Comparison of ENCODE assay signal across 8 cellular contexts in the genomic region with DNA sequence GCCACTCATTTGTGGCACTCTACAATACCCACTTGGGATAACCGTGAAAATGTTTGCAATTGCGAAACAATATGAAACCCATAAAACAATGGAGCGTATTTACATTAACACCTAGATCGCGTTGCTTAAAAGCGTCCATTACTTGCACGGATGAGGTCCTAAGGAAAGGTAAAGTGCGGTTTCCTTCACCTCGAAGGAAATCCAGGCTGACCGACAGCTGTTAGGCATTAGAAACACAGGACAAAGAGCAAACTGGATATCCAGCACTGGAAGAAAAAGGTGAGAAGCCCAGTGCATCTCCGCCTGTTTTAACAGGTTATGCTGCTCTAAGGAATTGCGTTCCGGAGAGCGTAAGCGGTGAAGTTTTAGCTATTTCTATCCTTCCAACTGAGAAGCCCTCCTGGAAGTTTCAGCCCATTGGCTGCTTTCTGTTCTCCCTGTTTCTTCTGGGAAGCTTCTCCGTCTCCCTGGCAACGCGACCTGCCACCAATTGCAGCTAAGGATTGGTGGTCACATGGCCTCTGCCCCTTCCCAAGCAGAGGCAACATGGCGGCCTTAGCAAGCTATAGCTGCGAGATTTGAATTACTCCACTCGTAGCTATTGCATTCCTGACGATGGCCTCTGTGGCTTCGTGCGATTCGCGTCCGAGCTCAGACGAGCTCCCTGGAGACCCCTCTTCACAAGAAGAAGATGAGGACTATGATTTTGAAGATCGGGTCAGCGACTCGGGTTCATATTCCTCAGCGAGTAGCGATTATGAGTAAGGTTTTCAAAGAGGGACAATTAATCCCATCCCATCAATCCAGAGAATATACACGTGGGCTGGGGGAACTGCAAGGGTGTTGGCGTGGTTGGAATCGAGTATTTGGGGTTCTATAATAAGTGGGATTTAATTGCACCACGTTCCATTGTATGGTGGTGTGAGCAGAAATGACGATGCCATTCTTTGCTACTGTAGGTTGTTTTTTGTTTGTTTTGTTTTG. TPM values are rescaled to one million over a fixed set of nuclear protein-coding genes. Genes with fewer than 3 reads are reported as not detected.
DNase-seq lines count a peak whose midpoint lies in the region; ATAC-seq and TF ChIP-seq lines count a peak whose summit lies in the region.

A gene (plus strand): TSS at position 538 of the 984 bp plus-strand sequence. CDS start 78 bp downstream, at position 616.

- peak within 1 kb of the TSS; percentile 87 for H3K56ac ChIP-seq in IMR-90 (ENCODE audit: extremely low read depth, insufficient read depth, low read length)

- 0% methylated on average over 10 of the region's 38 CpGs; no CpG with 5 or more reads in 1 of the 2 experiments for WGBS in IMR-90 (ENCODE audit: extremely low coverage in 2 of 2, insufficient read length in 1 of 2), 2 experiments
- 1% methylated on average over 38 of the region's 38 CpGs for WGBS in psoas muscle, 3 donors

- peak within 1 kb of the TSS; percentile 67; the same call in 1 of the 2 replicates for H2BK20ac ChIP-seq in IMR-90 (ENCODE audit: low read depth, low read length)

- H3K27ac ChIP-seq in IMR-90 (ENCODE audit: insufficient read depth, low read length): peak within 1 kb of the TSS; percentile 89
- H3K27ac ChIP-seq in brain microvascular endothelial cell: peak within 1 kb of the TSS; percentile 71
- H3K27ac ChIP-seq in psoas muscle: peak within 1 kb of the TSS; percentile 31

- intact Hi-C loops in IMR-90 (cut with micrococcal nuclease): no loop called here
- intact Hi-C loops in psoas muscle (cut with DNase I): no loop called here

- peak within 1 kb of the TSS; percentile 75 for H3K4me3 ChIP-seq in IMR-90 (ENCODE audit: insufficient read depth, low read depth, low read length)
- H3K4me3 ChIP-seq in brain microvascular endothelial cell (ENCODE audit: low read depth, low read length): peak within 1 kb of the TSS; percentile 88
- peak within 1 kb of the TSS; percentile 92 for H3K4me3 ChIP-seq in psoas muscle

- peak within 1 kb of the TSS; percentile 59 for H4K91ac ChIP-seq in IMR-90 (ENCODE audit: insufficient read depth, low read depth, low read length)

- in situ Hi-C loops in IMR-90 (cut with MboI; ENCODE audit: low sequenced_read_pairs): no loop called here
- in situ Hi-C loops in brain microvascular endothelial cell (cut with HindIII; ENCODE audit: low pct_ligation_motif_present, low sequenced_read_pairs): no loop called here

- no peaks in the 10 kb centered on the region for H3K9me1 ChIP-seq in IMR-90 (ENCODE audit: insufficient read depth, low read length)

- H3K4ac ChIP-seq in IMR-90 (ENCODE audit: low read depth, low read length): peak within 1 kb of the TSS; percentile 85

- H3K9me3 ChIP-seq in IMR-90 (ENCODE audit: control insufficient read depth, insufficient read depth, low read length) (no peaks in the 10 kb centered on the region), psoas muscle (no peaks in the 10 kb centered on the region)

- peak within 1 kb of the TSS; percentile 43; the same call in 1 of the 3 replicates for H2BK15ac ChIP-seq in IMR-90 (ENCODE audit: low read depth, low read length)

- peak within 1 kb of the TSS; percentile 96 for H2AFZ ChIP-seq in IMR-90 (replicated peaks; ENCODE audit: low read length, poor library complexity)

- H3K79me1 ChIP-seq in IMR-90 (ENCODE audit: low read depth in 1 of 2, low read length in 2 of 2): peaks cover 10 to 13% of the 10 kb centered on the region in 2 experiments

- H3K4me1 ChIP-seq in IMR-90 (ENCODE audit: control insufficient read depth, insufficient read depth, low read length): peaks cover 2% of the 10 kb centered on the region; the same call in 1 of the 2 replicates
- H3K4me1 ChIP-seq in psoas muscle: peaks cover 4% of the 10 kb centered on the region

- H4K20me1 ChIP-seq in IMR-90 (ENCODE audit: insufficient read depth, low read length): no peaks in the 10 kb centered on the region

- peak within 1 kb of the TSS; percentile 95 for H3K9ac ChIP-seq in IMR-90 (ENCODE audit: low read depth, low read length)

- TF ChIP-seq CTCF in IMR-90 (conservative IDR thresholded peaks at IDR 0.05; ENCODE audit: low read depth, low read length) (no peak), brain microvascular endothelial cell (IDR thresholded peaks at IDR 0.05; ENCODE audit: low read depth, low read length, missing control alignments) (no peak), psoas muscle (IDR thresholded peaks at IDR 0.05) (no peak)

- dilution Hi-C loops in IMR-90 (cut with HindIII; ENCODE audit: low sequenced_read_pairs, unreplicated experiment): no loop called here

- no peak for TF ChIP-seq RAD21 in IMR-90 (IDR thresholded peaks at IDR 0.05; ENCODE audit: low read length)

- no peak within 1 kb of the TSS for H2AK5ac ChIP-seq in IMR-90 (ENCODE audit: low read depth, low read length)

- CTCF ChIA-PET in IMR-90 (lab: Yijun Ruan, JAX): no interaction called here

- POLR2A ChIA-PET in IMR-90 (lab: Charles Lee; ENCODE audit: unreplicated experiment): interaction anchor here (0.5 to 1.7 kb wide), 4 partner anchors 9 to 55 kb away, joined by 3 to 7 read pairs (median 3); no protein-coding TSS in a partner anchor

- peak within 1 kb of the TSS; percentile 95 for H3K23ac ChIP-seq in IMR-90 (ENCODE audit: low read depth, low read length)

- peak within 1 kb of the TSS; percentile 74 for H2BK120ac ChIP-seq in IMR-90 (ENCODE audit: low read depth, low read length)

- DNase-seq in EH (ENCODE audit: low read depth) (peak; percentile 98), IMR-90 (peak; percentile 97), RPMI7951 (ENCODE audit: low read depth) (peak; percentile 92), brain microvascular endothelial cell (peak; percentile 99), iPS DF 19.7 (ENCODE audit: low read depth, low spot score) (peak; percentile 89), psoas muscle (peak; percentile 92 to 94), NOMO-1 (lab: John Stamatoyannopoulos, UW; ENCODE audit: unreplicated experiment in 2 of 2) (no peak)

- H4K5ac ChIP-seq in IMR-90 (ENCODE audit: low read depth, low read length): peak within 1 kb of the TSS; percentile 70

- H3K27me3 ChIP-seq in IMR-90 (ENCODE audit: control insufficient read depth, insufficient read depth, low read length): no peaks in the 10 kb centered on the region
- H3K27me3 ChIP-seq in brain microvascular endothelial cell (replicated peaks): no peaks in the 10 kb centered on the region
- no peaks in the 10 kb centered on the region for H3K27me3 ChIP-seq in psoas muscle (ENCODE audit: insufficient read depth in 3 of 3, low read length in 2 of 3)

- ATAC-seq in GM21737 (IDR thresholded peaks at IDR 0.05; ENCODE audit: unreplicated experiment): peak; percentile 92
- peak; percentile 97 for ATAC-seq in IMR-90 (ENCODE audit: low read depth)
- peak; percentile 99 to 100 (median 100) for ATAC-seq in psoas muscle

- peak within 1 kb of the TSS; percentile 93 for H3K4me2 ChIP-seq in IMR-90 (ENCODE audit: low read depth, low read length)

- peak within 1 kb of the TSS; percentile 29 for H2AK9ac ChIP-seq in IMR-90 (replicated peaks; ENCODE audit: low read depth, low read length, poor library complexity)

- no peaks in the 10 kb centered on the region for H3K36me3 ChIP-seq in IMR-90 (ENCODE audit: control insufficient read depth, insufficient read depth, low read length)
- H3K36me3 ChIP-seq in brain microvascular endothelial cell (replicated peaks): no peaks in the 10 kb centered on the region
- H3K36me3 ChIP-seq in psoas muscle (ENCODE audit: insufficient read depth in 1 of 2, low read depth in 1 of 2): no peaks in the 10 kb centered on the region

- H2BK5ac ChIP-seq in IMR-90 (ENCODE audit: low read depth, low read length, poor library complexity, severe bottlenecking): peak within 1 kb of the TSS; percentile 85

- peak; percentile 63; the same call in 1 of the 2 replicates for TF ChIP-seq POLR2A in IMR-90 (IDR thresholded peaks at IDR 0.05; ENCODE audit: low read depth, low read length)

- peak within 1 kb of the TSS; percentile 74 for H3K18ac ChIP-seq in IMR-90 (ENCODE audit: low read depth, low read length)

- peak within 1 kb of the TSS; percentile 91 for H3K14ac ChIP-seq in IMR-90 (replicated peaks; ENCODE audit: low read depth, low read length)

- BruUV-seq in IMR-90 (replicated peaks; lab: Mats Ljungman, UMichigan): no TSS peak

- peak within 1 kb of the TSS; percentile 30 to 95 for H4K8ac ChIP-seq in IMR-90 (ENCODE audit: low read depth in 2 of 2, low read length in 2 of 2)

TF ChIP-seq in IMR-90, 13 proteins besides CTCF, POLR2A, EP300 and RAD21 (continues in another document):
- TF ChIP-seq MAZ (IDR thresholded peaks at IDR 0.05; ENCODE audit: borderline replicate concordance, low read depth, low read length) (no peak), RCOR1 (IDR thresholded peaks at IDR 0.05; ENCODE audit: insufficient replicate concordance, low read length) (no peak), BHLHE40 (IDR thresholded peaks at IDR 0.05; ENCODE audit: low read depth, low read length) (no peak), CEBPB (IDR thresholded peaks at IDR 0.05; ENCODE audit: low read depth, low read length) (peak; percentile 61), MAFK (IDR thresholded peaks at IDR 0.05; ENCODE audit: low read depth, low read length) (no peak), MXI1 (IDR thresholded peaks at IDR 0.05; ENCODE audit: borderline replicate concordance, low read depth, low read length) (peak; percentile 65; the same call in 1 of the 2 replicates), FOS (IDR thresholded peaks at IDR 0.05; ENCODE audit: low read depth, low read length) (no peak), SMC3 (IDR thresholded peaks at IDR 0.05; ENCODE audit: low read depth, low read length) (no peak), RFX5 (IDR thresholded peaks at IDR 0.05; ENCODE audit: low read depth, low read length) (no peak)
- TF ChIP-seq, protein P1, sequence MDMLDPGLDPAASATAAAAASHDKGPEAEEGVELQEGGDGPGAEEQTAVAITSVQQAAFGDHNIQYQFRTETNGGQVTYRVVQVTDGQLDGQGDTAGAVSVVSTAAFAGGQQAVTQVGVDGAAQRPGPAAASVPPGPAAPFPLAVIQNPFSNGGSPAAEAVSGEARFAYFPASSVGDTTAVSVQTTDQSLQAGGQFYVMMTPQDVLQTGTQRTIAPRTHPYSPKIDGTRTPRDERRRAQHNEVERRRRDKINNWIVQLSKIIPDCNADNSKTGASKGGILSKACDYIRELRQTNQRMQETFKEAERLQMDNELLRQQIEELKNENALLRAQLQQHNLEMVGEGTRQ (IDR thresholded peaks at IDR 0.05; ENCODE audit: low read depth, low read length): peak; percentile 98

RNA-seq across cellular contexts. Expression of the gene that starts here (rescaled TPM):
- total RNA-seq in IMR-90 (2012; rRNA removed) (10.8 and 12.5 TPM in 2 replicates), psoas muscle (1 to 10 TPM; 2.0 to 4.5 (median 2.3) TPM)
- polyA plus RNA-seq in IMR-90 (2012; rRNA removed) (4.8 and 6.5 TPM in 2 replicates), psoas muscle (1 to 10 TPM; 1.3 to 2.0 (median 1.5) TPM)
- polyA plus RNA-seq in IMR-90 (2012; cell fraction: cytosol; rRNA removed): 0.40 and 0.57 TPM in 2 replicates
- 12.4 and 58.0 TPM in 2 replicates for polyA plus RNA-seq in IMR-90 (2012; cell fraction: nucleus; rRNA removed; ENCODE audit: low replicate concordance)
- total RNA-seq in RPMI7951 (2014; rRNA removed; shearing (Covaris generic)): 2.1 and 2.6 TPM in 2 replicates

Comparison
In these comparisons a context has a peak if more than half of its experiments do, and no peak if none do; other contexts are left out.
1. DNase-seq: peak in EH (single experiment), IMR-90 (single experiment), RPMI7951 (single experiment), brain microvascular endothelial cell (single experiment), iPS DF 19.7 (single experiment) and psoas muscle (2 of 2); none in NOMO-1 (0 of 2).
2. H3K27ac ChIP-seq: peak in every context shown above with its lines; median percentile 89 in IMR-90; 71 in brain microvascular endothelial cell; 31 in psoas muscle.
3. Peak in every context shown above with its lines, with median percentiles within 50 percentile points of each other: ATAC-seq and H3K4me3 ChIP-seq.